10 cellular contexts compared by ENCODE assay signal in the genomic region with DNA sequence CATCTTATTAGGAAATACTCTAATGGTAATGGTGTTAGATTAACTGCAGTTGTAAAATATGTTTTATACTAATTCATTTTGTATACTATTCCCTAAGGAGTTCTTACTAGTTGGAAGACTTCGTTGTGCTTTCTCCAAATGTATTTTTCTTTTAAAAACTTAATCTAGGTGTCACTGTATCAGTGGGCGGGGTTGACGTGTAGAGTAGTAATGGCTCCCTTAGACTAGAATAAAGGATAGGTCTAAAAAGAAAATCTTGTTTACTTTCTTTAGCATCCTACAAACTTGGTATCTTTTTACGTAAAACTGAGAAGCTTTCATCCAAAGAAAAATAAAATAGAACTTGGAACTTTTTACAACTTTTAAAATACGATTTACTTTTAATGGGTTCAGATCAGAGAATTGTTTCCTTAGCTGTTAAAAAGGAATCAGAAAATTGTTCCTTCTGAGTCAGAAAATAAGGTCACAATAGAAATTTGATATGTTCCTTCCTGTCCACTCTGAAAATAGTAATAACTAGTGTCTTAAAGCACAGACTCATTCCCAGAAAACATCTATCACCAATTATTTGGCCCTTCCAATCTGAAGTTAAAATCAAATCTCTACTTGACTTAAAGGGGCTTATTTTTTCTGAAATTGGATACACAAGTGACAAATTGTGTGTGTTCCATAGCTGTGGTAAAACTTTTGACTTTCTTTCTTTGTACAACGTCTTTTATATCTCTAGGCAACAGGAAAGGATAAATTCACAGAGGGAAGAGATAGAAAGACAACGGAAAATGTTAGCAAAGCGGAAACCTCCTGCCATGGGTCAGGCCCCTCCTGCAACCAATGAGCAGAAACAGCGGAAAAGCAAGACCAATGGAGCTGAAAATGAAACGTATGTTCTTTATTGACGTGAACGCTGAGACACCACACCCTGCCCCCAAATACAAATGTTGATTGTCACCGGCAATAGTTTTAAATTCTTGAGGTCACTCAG. TPM values are rescaled to one million over a fixed set of nuclear protein-coding genes. Genes with fewer than 3 reads are reported as not detected.
DNase-seq lines count a peak whose midpoint lies in the region; ATAC-seq and TF ChIP-seq lines count a peak whose summit lies in the region.
"Had no signal": no experiment of that assay in that cellular context is flagged by ENCODE, and none has a peak within 500 bp of the region (broad histone marks: within the 10 kb centered on the region; RNA-seq: fewer than 3 reads in every experiment).

No MANE protein-coding gene starts in this region.

- H3K9me3 Mint-ChIP-seq in glutamatergic neuron (ENCODE audit: unreplicated experiment): peaks cover 2% of the 10 kb centered on the region

- no peaks in the 10 kb centered on the region for H3K36me3 Mint-ChIP-seq in glutamatergic neuron (ENCODE audit: unreplicated experiment)

- H3K4me3 ChIP-seq in right atrium auricular region: no peak overlapping the region
- no peak overlapping the region for H3K4me3 ChIP-seq in brain microvascular endothelial cell (ENCODE audit: low read depth, low read length)
- no peak overlapping the region for H3K4me3 ChIP-seq in muscle layer of duodenum (ENCODE audit: low read depth in 1 of 2, low read length in 2 of 2)

- intact Hi-C loops in Right ventricle myocardium inferior (cut with DNase I): no loop called here

- no peak for TF ChIP-seq CTCF in right atrium auricular region (IDR thresholded peaks at IDR 0.05)
- no peak for TF ChIP-seq CTCF in brain microvascular endothelial cell (IDR thresholded peaks at IDR 0.05; ENCODE audit: low read depth, low read length, missing control alignments)
- no peak for TF ChIP-seq CTCF in glutamatergic neuron (IDR thresholded peaks at IDR 0.05; ENCODE audit: partially characterized antibody, unreplicated experiment)

- H3K4me1 ChIP-seq in right atrium auricular region: no peaks in the 10 kb centered on the region
- no peaks in the 10 kb centered on the region for H3K4me1 ChIP-seq in muscle layer of duodenum (ENCODE audit: control insufficient read depth in 1 of 2, insufficient read depth in 2 of 2, low read length in 2 of 2)

- peaks cover 5% of the 10 kb centered on the region for H3K4me1 Mint-ChIP-seq in glutamatergic neuron (ENCODE audit: low read depth, unreplicated experiment)

- no peak overlapping the region for H3K4me3 Mint-ChIP-seq in glutamatergic neuron (ENCODE audit: unreplicated experiment)

- ATAC-seq in Right ventricle myocardium inferior (no peak), GM18511 (IDR thresholded peaks at IDR 0.05; ENCODE audit: unreplicated experiment) (no peak), GM19455 (IDR thresholded peaks at IDR 0.05; ENCODE audit: unreplicated experiment) (no peak)

- H3K9me3 ChIP-seq in right atrium auricular region (no peaks in the 10 kb centered on the region), muscle layer of duodenum (ENCODE audit: control insufficient read depth in 1 of 2, low read length in 2 of 2) (no peaks in the 10 kb centered on the region)

- DNase-seq in right atrium auricular region (ENCODE audit: low spot score): no peak
- DNase-seq in Right ventricle myocardium inferior (ENCODE audit: missing footprints): no peak
- DNase-seq in brain microvascular endothelial cell: peak; percentile 78
- no peak for DNase-seq in glutamatergic neuron
- no peak for DNase-seq in H4 (ENCODE audit: low spot score)
- DNase-seq: Kasumi-1, NCI-H446 had no signal

- H3K27ac Mint-ChIP-seq in glutamatergic neuron (ENCODE audit: unreplicated experiment): no peak overlapping the region

- H3K27ac ChIP-seq in right atrium auricular region: peak overlapping the region; percentile 27 to 37
- H3K27ac ChIP-seq in brain microvascular endothelial cell: peak overlapping the region; percentile 96
- peak overlapping the region; percentile 21 for H3K27ac ChIP-seq in muscle layer of duodenum (ENCODE audit: low read length)

- in situ Hi-C loops in brain microvascular endothelial cell (cut with HindIII; ENCODE audit: low pct_ligation_motif_present, low sequenced_read_pairs): no loop called here

- peaks cover 34% of the 10 kb centered on the region for H3K36me3 ChIP-seq in right atrium auricular region
- H3K36me3 ChIP-seq in brain microvascular endothelial cell (replicated peaks): peaks cover 3% of the 10 kb centered on the region
- H3K36me3 ChIP-seq in muscle layer of duodenum (ENCODE audit: control insufficient read depth in 1 of 2, insufficient read depth in 2 of 2, low read length in 2 of 2): peaks cover 22 to 24% of the 10 kb centered on the region in 2 donors

- H3K27me3 Mint-ChIP-seq in glutamatergic neuron (ENCODE audit: unreplicated experiment): no peaks in the 10 kb centered on the region

- no peaks in the 10 kb centered on the region for H3K27me3 ChIP-seq in right atrium auricular region
- H3K27me3 ChIP-seq in brain microvascular endothelial cell (replicated peaks): no peaks in the 10 kb centered on the region
- H3K27me3 ChIP-seq in muscle layer of duodenum (ENCODE audit: low read depth, low read length): no peaks in the 10 kb centered on the region

RNA-seq across cellular contexts. Expression of gene MRC2, which starts 54.7 kb away (rescaled TPM):
- total RNA-seq in right atrium auricular region: 10 to 100 TPM; 43.8 to 46.7 TPM
- 33.8 TPM for total RNA-seq in Right ventricle myocardium inferior
- total RNA-seq in glutamatergic neuron (ENCODE audit: unreplicated experiment): 24.0 TPM
- total RNA-seq in H4 (2014; rRNA removed; shearing (Covaris generic)): 73.3 and 79.9 TPM in 2 replicates

Comparison
In these comparisons a context has a peak if more than half of its experiments do, and no peak if none do; other contexts are left out.
1. H3K27ac ChIP-seq: peak in every context shown above with its lines; median percentile 96 in brain microvascular endothelial cell; 32 in right atrium auricular region; 21 in muscle layer of duodenum.